In genomic region chr3:67239362-67239761, GRCh38 we compare ENCODE assay signal across 35 cellular contexts.
"Had no signal": no experiment of that assay in that cellular context is flagged by ENCODE, and none has a peak within 500 bp of the region (broad histone marks: within the 10 kb centered on the region; RNA-seq: fewer than 3 reads in every experiment).

No MANE protein-coding gene starts in this region.

- H3K9me3 Mint-ChIP-seq: activated B cell treated with CpG ODN at 0.5 μM for 24 hours; activated CD4-positive, alpha-beta memory T cell treated with anti-CD3 and anti-CD28 coated beads for 36 hours; activated CD4-positive, alpha-beta T cell treated with anti-CD3 and anti-CD28 coated beads, Interleukin-2, amount 10 ng/mL, durations not matched to agents 24 days and 14 days; activated naive CD4-positive, alpha-beta T cell treated with anti-CD3 and anti-CD28 coated beads, Interleukin-2, amount 10 ng/mL, durations not matched to agents 7 days and 5 days; activated naive CD4-positive, alpha-beta T cell treated with anti-CD3 and anti-CD28 coated beads, Interleukin-2, amount 50 U/mL, for 24 hours; activated naive CD8-positive, alpha-beta T cell treated with anti-CD3 and anti-CD28 coated beads, Interleukin-2, amount 50 U/mL, for 24 hours; activated T-cell treated with anti-CD3 and anti-CD28 coated beads, Interleukin-2, amount 50 U/mL, for 4 hours; activated T-cell treated with anti-CD3 and anti-CD28 coated beads, Interleukin-2, amount 50 U/mL, for 72 hours; activated T-helper 1 cell treated with anti-CD3 and anti-CD28 coated beads, Interleukin-12 subunit alpha, Interleukin-12 subunit beta, Interleukin-2, Interleukin-4 antibody, amounts not matched to agents 30 ng/mL and 10 ng/mL and 1 ng/mL, durations not matched to agents 14 hours and 24 hours and 36 hours; activated T-helper 17 cell treated with anti-CD3 and anti-CD28 coated beads, Interleukin-2, amount 50 U/mL, for 72 hours; T-helper 1 cell treated with Interleukin-12 subunit alpha and Interleukin-12 subunit beta and Interleukin-4 antibody, amounts not matched to agents 30 μg/mL and 1 μg/mL, for 36 hours; T-helper 2 cell treated with Interferon-gamma antibody and Interleukin-4, amounts not matched to agents 5 μg/mL and 100 μg/mL, for 36 hours had no signal

- H3K36me3 Mint-ChIP-seq: activated CD4-positive, alpha-beta memory T cell treated with anti-CD3 and anti-CD28 coated beads for 36 hours; activated naive CD4-positive, alpha-beta T cell treated with anti-CD3 and anti-CD28 coated beads, Interleukin-2, amount 10 ng/mL, durations not matched to agents 7 days and 5 days; activated naive CD4-positive, alpha-beta T cell treated with anti-CD3 and anti-CD28 coated beads, Interleukin-2, amount 50 U/mL, for 24 hours; activated naive CD8-positive, alpha-beta T cell; activated naive CD8-positive, alpha-beta T cell treated with anti-CD3 and anti-CD28 coated beads, Interleukin-2, amount 10 ng/mL, durations not matched to agents 7 days and 5 days had no signal

- H3K9me3 ChIP-seq: body of pancreas, breast epithelium had no signal

- H3K36me3 ChIP-seq: brain microvascular endothelial cell, breast epithelium had no signal

- H3K27me3 Mint-ChIP-seq: activated B cell treated with CpG ODN at 0.5 μM for 24 hours; activated CD4-positive, alpha-beta memory T cell treated with anti-CD3 and anti-CD28 coated beads for 36 hours; activated CD4-positive, alpha-beta T cell treated with anti-CD3 and anti-CD28 coated beads, Interleukin-2, amount 10 ng/mL, durations not matched to agents 24 days and 14 days; activated CD8-positive, alpha-beta T cell treated with anti-CD3 and anti-CD28 coated beads for 36 hours; activated naive CD4-positive, alpha-beta T cell treated with anti-CD3 and anti-CD28 coated beads, Interleukin-2, amount 10 ng/mL, durations not matched to agents 7 days and 5 days; activated naive CD4-positive, alpha-beta T cell treated with anti-CD3 and anti-CD28 coated beads, Interleukin-2, amount 50 U/mL, for 24 hours; activated naive CD8-positive, alpha-beta T cell; activated naive CD8-positive, alpha-beta T cell treated with anti-CD3 and anti-CD28 coated beads, Interleukin-2, amount 50 U/mL, for 24 hours had no signal

- H3K4me3 Mint-ChIP-seq: activated B cell treated with CpG ODN at 0.5 μM for 24 hours; activated CD4-positive, alpha-beta memory T cell treated with anti-CD3 and anti-CD28 coated beads for 36 hours; activated CD4-positive, alpha-beta T cell treated with anti-CD3 and anti-CD28 coated beads, Interleukin-2, amount 10 ng/mL, durations not matched to agents 24 days and 14 days; activated CD8-positive, alpha-beta T cell treated with anti-CD3 and anti-CD28 coated beads for 36 hours; activated naive CD4-positive, alpha-beta T cell treated with anti-CD3 and anti-CD28 coated beads, Interleukin-2, amount 10 ng/mL, durations not matched to agents 7 days and 5 days; activated naive CD4-positive, alpha-beta T cell treated with anti-CD3 and anti-CD28 coated beads, Interleukin-2, amount 50 U/mL, for 24 hours; activated naive CD8-positive, alpha-beta T cell; activated naive CD8-positive, alpha-beta T cell treated with anti-CD3 and anti-CD28 coated beads, Interleukin-2, amount 10 ng/mL, durations not matched to agents 7 days and 5 days; activated naive CD8-positive, alpha-beta T cell treated with anti-CD3 and anti-CD28 coated beads, Interleukin-2, amount 50 U/mL, for 24 hours; activated T-cell treated with anti-CD3 and anti-CD28 coated beads, Interleukin-2, amount 50 U/mL, for 4 hours; activated T-cell treated with anti-CD3 and anti-CD28 coated beads, Interleukin-2, amount 50 U/mL, for 72 hours; activated T-helper 1 cell treated with anti-CD3 and anti-CD28 coated beads, Interleukin-12 subunit alpha, Interleukin-12 subunit beta, Interleukin-2, Interleukin-4 antibody, amounts not matched to agents 30 ng/mL and 10 ng/mL and 1 ng/mL, durations not matched to agents 14 hours and 24 hours and 36 hours; activated T-helper 17 cell treated with anti-CD3 and anti-CD28 coated beads, Interleukin-2, amount 50 U/mL, for 72 hours; T-helper 1 cell treated with Interleukin-12 subunit alpha and Interleukin-12 subunit beta and Interleukin-4 antibody, amounts not matched to agents 30 μg/mL and 1 μg/mL, for 36 hours; T-helper 2 cell treated with Interferon-gamma antibody and Interleukin-4, amounts not matched to agents 5 μg/mL and 100 μg/mL, for 36 hours had no signal

- H3K27ac ChIP-seq: body of pancreas, brain microvascular endothelial cell, breast epithelium had no signal

- ATAC-seq: activated CD8-positive, alpha-beta T cell treated with anti-CD3 and anti-CD28 coated beads for 36 hours; activated naive CD8-positive, alpha-beta T cell treated with anti-CD3 and anti-CD28 coated beads, Interleukin-2, amount 50 U/mL, for 24 hours; activated T-cell treated with anti-CD3 and anti-CD28 coated beads, Interleukin-2, amount 50 U/mL, for 4 hours; activated T-cell treated with anti-CD3 and anti-CD28 coated beads, Interleukin-2, amount 50 U/mL, for 72 hours; activated T-helper 17 cell treated with anti-CD3 and anti-CD28 coated beads, Interleukin-2, amount 50 U/mL, for 72 hours; body of pancreas had no signal

- H3K27me3 ChIP-seq: body of pancreas, brain microvascular endothelial cell, breast epithelium had no signal

- H3K4me1 ChIP-seq: body of pancreas, breast epithelium had no signal

- H3K4me1 Mint-ChIP-seq: activated B cell treated with CpG ODN at 0.5 μM for 24 hours; activated CD4-positive, alpha-beta T cell treated with anti-CD3 and anti-CD28 coated beads, Interleukin-2, amount 10 ng/mL, durations not matched to agents 24 days and 14 days; activated naive CD4-positive, alpha-beta T cell treated with anti-CD3 and anti-CD28 coated beads, Interleukin-2, amount 10 ng/mL, durations not matched to agents 7 days and 5 days; activated naive CD4-positive, alpha-beta T cell treated with anti-CD3 and anti-CD28 coated beads, Interleukin-2, amount 50 U/mL, for 24 hours; activated naive CD8-positive, alpha-beta T cell treated with anti-CD3 and anti-CD28 coated beads, Interleukin-2, amount 10 ng/mL, durations not matched to agents 7 days and 5 days; activated naive CD8-positive, alpha-beta T cell treated with anti-CD3 and anti-CD28 coated beads, Interleukin-2, amount 50 U/mL, for 24 hours; activated T-helper 17 cell treated with anti-CD3 and anti-CD28 coated beads, Interleukin-2, amount 50 U/mL, for 72 hours had no signal

- H3K4me3 ChIP-seq: body of pancreas, breast epithelium had no signal

- DNase-seq: activated B cell treated with CpG ODN at 0.5 μM for 24 hours; activated CD4-positive, alpha-beta memory T cell treated with anti-CD3 and anti-CD28 coated beads for 36 hours; activated CD4-positive, alpha-beta T cell treated with anti-CD3 and anti-CD28 coated beads for 4 hours; activated CD4-positive, alpha-beta T cell treated with anti-CD3 and anti-CD28 coated beads, Interleukin-2, amount 10 ng/mL, durations not matched to agents 24 days and 14 days; activated CD4-positive, alpha-beta T cell treated with anti-CD3 and anti-CD28 coated beads, Interleukin-2, amount 50 U/mL, for 1 hour; activated CD4-positive, alpha-beta T cell treated with anti-CD3 and anti-CD28 coated beads, Interleukin-2, amount 50 U/mL, for 4 hours; activated CD4-positive, CD25-positive, alpha-beta regulatory T cell treated with anti-CD3 and anti-CD28 coated beads, Interleukin-2, amount 50 U/mL, for 72 hours; activated CD8-positive, alpha-beta memory T cell treated with anti-CD3 and anti-CD28 coated beads, Interleukin-2, amount 50 U/mL, for 4 hours; activated CD8-positive, alpha-beta T cell treated with anti-CD3 and anti-CD28 coated beads for 36 hours; activated effector memory CD4-positive, alpha-beta T cell treated with anti-CD3 and anti-CD28 coated beads, Interleukin-2, amount 50 U/mL, for 16 hours; activated gamma-delta T cell treated with Interleukin-2 at 50 U/mL for 16 hours; activated naive CD4-positive, alpha-beta T cell; activated naive CD4-positive, alpha-beta T cell treated with anti-CD3 and anti-CD28 coated beads, Interleukin-2, amount 10 ng/mL, durations not matched to agents 7 days and 5 days; activated naive CD8-positive, alpha-beta T cell treated with anti-CD3 and anti-CD28 coated beads, Interleukin-2, amount 10 ng/mL, durations not matched to agents 7 days and 5 days; activated naive CD8-positive, alpha-beta T cell treated with anti-CD3 and anti-CD28 coated beads, Interleukin-2, amount 50 U/mL, for 24 hours; activated T-cell treated with anti-CD3 and anti-CD28 coated beads for 4 hours; activated T-cell treated with anti-CD3 and anti-CD28 coated beads, Interleukin-2, amount 50 U/mL, for 1 hour; activated T-cell treated with anti-CD3 and anti-CD28 coated beads, Interleukin-2, amount 50 U/mL, for 4 hours; activated T-cell treated with anti-CD3 and anti-CD28 coated beads, Interleukin-2, amount 50 U/mL, for 72 hours; amygdala; anterior cingulate cortex; body of pancreas; brain microvascular endothelial cell; central memory CD4-positive, alpha-beta T cell; SW 1271; T-helper 1 cell; T-helper 2 cell; T-helper 9 cell had no signal

- H3K27ac Mint-ChIP-seq: activated B cell treated with CpG ODN at 0.5 μM for 24 hours; activated CD4-positive, alpha-beta memory T cell treated with anti-CD3 and anti-CD28 coated beads for 36 hours; activated CD4-positive, alpha-beta T cell treated with anti-CD3 and anti-CD28 coated beads, Interleukin-2, amount 10 ng/mL, durations not matched to agents 24 days and 14 days; activated CD8-positive, alpha-beta T cell treated with anti-CD3 and anti-CD28 coated beads for 36 hours; activated naive CD4-positive, alpha-beta T cell treated with anti-CD3 and anti-CD28 coated beads, Interleukin-2, amount 10 ng/mL, durations not matched to agents 7 days and 5 days; activated naive CD4-positive, alpha-beta T cell treated with anti-CD3 and anti-CD28 coated beads, Interleukin-2, amount 50 U/mL, for 24 hours; activated naive CD8-positive, alpha-beta T cell; activated naive CD8-positive, alpha-beta T cell treated with anti-CD3 and anti-CD28 coated beads, Interleukin-2, amount 10 ng/mL, durations not matched to agents 7 days and 5 days; activated naive CD8-positive, alpha-beta T cell treated with anti-CD3 and anti-CD28 coated beads, Interleukin-2, amount 50 U/mL, for 24 hours; activated T-cell treated with anti-CD3 and anti-CD28 coated beads, Interleukin-2, amount 50 U/mL, for 72 hours; activated T-helper 1 cell treated with anti-CD3 and anti-CD28 coated beads, Interleukin-12 subunit alpha, Interleukin-12 subunit beta, Interleukin-2, Interleukin-4 antibody, amounts not matched to agents 30 ng/mL and 10 ng/mL and 1 ng/mL, durations not matched to agents 14 hours and 24 hours and 36 hours; activated T-helper 17 cell treated with anti-CD3 and anti-CD28 coated beads, Interleukin-2, amount 50 U/mL, for 72 hours; T-helper 1 cell treated with Interleukin-12 subunit alpha and Interleukin-12 subunit beta and Interleukin-4 antibody, amounts not matched to agents 30 μg/mL and 1 μg/mL, for 36 hours; T-helper 2 cell treated with Interferon-gamma antibody and Interleukin-4, amounts not matched to agents 5 μg/mL and 100 μg/mL, for 36 hours had no signal
